11 cellular contexts compared by ENCODE assay signal in genomic region chr10:114766470-114766869, GRCh38. TPM values are rescaled to one million over a fixed set of nuclear protein-coding genes. Genes with fewer than 3 reads are reported as not detected.
DNase-seq lines count a peak whose midpoint lies in the region; ATAC-seq and TF ChIP-seq lines count a peak whose summit lies in the region.
"Had no signal": no experiment of that assay in that cellular context is flagged by ENCODE, and none has a peak within 500 bp of the region (broad histone marks: within the 10 kb centered on the region; RNA-seq: fewer than 3 reads in every experiment).

No MANE protein-coding gene starts in this region.

- no peaks in the 10 kb centered on the region for H3K9me3 Mint-ChIP-seq in activated CD4-positive, alpha-beta T cell treated with anti-CD3 and anti-CD28 coated beads, Interleukin-2, amount 10 ng/mL, durations not matched to agents 24 days and 14 days
- H3K9me3 Mint-ChIP-seq in T-cell (no peaks in the 10 kb centered on the region), progenitor cell of endocrine pancreas (ENCODE audit: low read depth) (no peaks in the 10 kb centered on the region)

- H3K4me1 ChIP-seq in heart right ventricle = peaks cover 0 to 55% (median 23%) of the 10 kb centered on the region in 9 donors

- ATAC-seq in T-cell (replicated peaks in 1 of 4) (no peak), heart right ventricle (peak in 2 of 8 donors; percentile 15 to 23), GM21576 (IDR thresholded peaks at IDR 0.05; ENCODE audit: unreplicated experiment) (no peak), GM18907 (IDR thresholded peaks at IDR 0.05; ENCODE audit: unreplicated experiment) (no peak), GM18873 (IDR thresholded peaks at IDR 0.05; ENCODE audit: low FRiP score, unreplicated experiment) (no peak)

- H3K9me3 ChIP-seq in heart right ventricle = no peaks in the 10 kb centered on the region
- H3K9me3 ChIP-seq: neutrophil had no signal

- no peaks in the 10 kb centered on the region for H3K36me3 ChIP-seq in heart right ventricle
- H3K36me3 ChIP-seq: neutrophil had no signal

- H3K27ac ChIP-seq in heart right ventricle = peak overlapping the region in 8 of 10 donors; percentile 85 to 96 (median 93)
- H3K27ac ChIP-seq: neutrophil had no signal

- H3K4me3 Mint-ChIP-seq in activated CD4-positive, alpha-beta T cell treated with anti-CD3 and anti-CD28 coated beads, Interleukin-2, amount 10 ng/mL, durations not matched to agents 24 days and 14 days = peak overlapping the region; percentile 13
- H3K4me3 Mint-ChIP-seq in T-cell (peak overlapping the region; percentile 11 to 53 (median 39)), progenitor cell of endocrine pancreas (ENCODE audit: low read depth) (peak overlapping the region; percentile 57)

- intact Hi-C loops in activated CD4-positive, alpha-beta T cell treated with anti-CD3 and anti-CD28 coated beads, Interleukin-2, amount 10 ng/mL, durations not matched to agents 24 days and 14 days (cut with micrococcal nuclease) = no loop called here
- intact Hi-C loops in heart right ventricle (cut with DNase I) = loop anchor here in 6 of 10 donors (5.0 to 10.0 kb wide), 5 partner anchors 49 to 214 kb away; no protein-coding TSS in a partner anchor

- no peak for TF ChIP-seq CTCF in heart right ventricle (IDR thresholded peaks at IDR 0.05)
- TF ChIP-seq CTCF in progenitor cell of endocrine pancreas (IDR thresholded peaks at IDR 0.05; ENCODE audit: unreplicated experiment) = no peak

- peak overlapping the region; percentile 69 to 92 (median 86) for H3K4me3 ChIP-seq in heart right ventricle

- peaks cover 51% of the 10 kb centered on the region for H3K27me3 Mint-ChIP-seq in activated CD4-positive, alpha-beta T cell treated with anti-CD3 and anti-CD28 coated beads, Interleukin-2, amount 10 ng/mL, durations not matched to agents 24 days and 14 days
- H3K27me3 Mint-ChIP-seq in T-cell (peaks cover 31 to 38% of the 10 kb centered on the region in 2 donors), progenitor cell of endocrine pancreas (peaks cover 35% of the 10 kb centered on the region)

- CTCF ChIA-PET in T-cell (lab: Charles Lee) = interaction anchor here in 1 of 2 donors (0.5 to 1.2 kb wide), 2 partner anchors 55 to 462 kb away, joined by 4 read pairs; partner anchors contain the start of gene FHIP2A

- no peak overlapping the region for H3K27ac Mint-ChIP-seq in activated CD4-positive, alpha-beta T cell treated with anti-CD3 and anti-CD28 coated beads, Interleukin-2, amount 10 ng/mL, durations not matched to agents 24 days and 14 days
- H3K27ac Mint-ChIP-seq in T-cell = no peak overlapping the region
- no peak overlapping the region for H3K27ac Mint-ChIP-seq in progenitor cell of endocrine pancreas

- peaks cover 0 to 36% (median 0%) of the 10 kb centered on the region in 7 donors for H3K27me3 ChIP-seq in heart right ventricle

- no peaks in the 10 kb centered on the region for H3K36me3 Mint-ChIP-seq in activated CD4-positive, alpha-beta T cell treated with anti-CD3 and anti-CD28 coated beads, Interleukin-2, amount 10 ng/mL, durations not matched to agents 24 days and 14 days (ENCODE audit: low read depth)
- H3K36me3 Mint-ChIP-seq in T-cell (no peaks in the 10 kb centered on the region), progenitor cell of endocrine pancreas (ENCODE audit: insufficient read depth) (no peaks in the 10 kb centered on the region)

- 27 to 36% methylated on average over 6 of the region's 6 CpGs for WGBS in heart right ventricle, 2 donors

- POLR2A ChIA-PET in T-cell (lab: Charles Lee) = no interaction called here

- no peak for DNase-seq in activated CD4-positive, alpha-beta T cell treated with anti-CD3 and anti-CD28 coated beads, Interleukin-2, amount 10 ng/mL, durations not matched to agents 24 days and 14 days
- no peak for DNase-seq in activated CD4-positive, alpha-beta T cell treated with anti-CD3 and anti-CD28 coated beads for 48 hours
- no peak for DNase-seq in T-cell
- no peak for DNase-seq in heart right ventricle
- no peak for DNase-seq in progenitor cell of endocrine pancreas (ENCODE audit: low spot score, unreplicated experiment)
- DNase-seq: hippocampal formation, SIG-M5 had no signal

- peaks cover 4% of the 10 kb centered on the region for H3K4me1 Mint-ChIP-seq in activated CD4-positive, alpha-beta T cell treated with anti-CD3 and anti-CD28 coated beads, Interleukin-2, amount 10 ng/mL, durations not matched to agents 24 days and 14 days
- H3K4me1 Mint-ChIP-seq in T-cell (peaks cover 12 to 20% (median 15%) of the 10 kb centered on the region in 3 donors), progenitor cell of endocrine pancreas (ENCODE audit: low read depth) (peaks cover 6% of the 10 kb centered on the region)

RNA-seq across cellular contexts. Expression of gene FHIP2A, which starts 55.1 kb away (rescaled TPM):
- total RNA-seq in activated CD4-positive, alpha-beta T cell treated with anti-CD3 and anti-CD28 coated beads, Interleukin-2, amount 10 ng/mL, durations not matched to agents 24 days and 14 days = 24.2 and 24.7 TPM in 2 replicates
- total RNA-seq in T-cell (10 to 100 TPM; 27.0 to 37.0 (median 31.9) TPM), heart right ventricle (10 to 100 TPM; 19.1 to 36.6 (median 27.7) TPM), progenitor cell of endocrine pancreas (22.7 and 22.9 TPM in 2 replicates)
- polyA plus RNA-seq in heart right ventricle = 1 to 10 TPM; 4.8 to 8.7 TPM
